ENCODE assay signal across 9 cellular contexts in the genomic region with DNA sequence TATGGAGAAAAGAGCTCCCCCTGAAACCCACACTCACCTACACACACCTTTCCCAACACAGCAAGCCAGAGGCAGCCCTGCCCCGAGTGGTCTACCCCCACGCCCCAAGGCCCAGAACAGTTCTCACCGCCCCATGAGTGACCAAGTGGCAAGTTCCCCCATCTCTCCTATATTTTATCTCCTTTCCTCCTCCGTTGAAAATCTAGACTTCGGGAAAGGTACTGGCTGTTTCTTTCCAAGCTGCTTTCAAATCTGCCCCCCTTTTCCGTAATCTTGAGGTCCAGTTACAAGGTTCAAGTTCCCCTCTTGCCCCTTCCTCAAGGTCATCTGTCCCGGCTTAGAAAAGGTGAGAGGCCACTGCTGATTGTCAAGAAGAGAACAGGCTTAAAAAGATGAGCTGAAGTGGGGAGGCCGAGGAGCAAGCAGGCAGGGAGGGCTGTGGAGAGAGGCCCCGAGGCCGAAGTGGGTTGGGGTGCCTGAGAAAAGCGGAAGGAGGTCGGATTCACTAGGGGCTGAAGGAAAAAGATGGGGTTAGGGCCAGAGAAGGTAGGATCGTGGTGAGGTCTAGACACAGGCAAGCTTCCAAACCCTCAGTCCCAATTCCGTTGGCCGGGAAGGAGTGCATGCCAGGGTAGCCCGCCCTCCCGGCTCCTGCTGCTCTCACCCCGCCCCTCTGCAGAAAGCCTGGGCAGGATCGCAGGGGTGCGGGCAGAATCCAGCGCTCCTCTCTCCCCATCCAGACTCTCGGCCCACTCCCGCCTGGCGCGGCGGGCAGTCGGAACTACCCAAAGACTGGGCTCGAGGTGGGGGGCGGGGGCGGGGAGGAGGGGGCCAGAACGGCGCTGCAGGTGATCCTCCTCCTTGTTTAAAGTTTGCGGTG. TPM values are rescaled to one million over a fixed set of nuclear protein-coding genes. Genes with fewer than 3 reads are reported as not detected.
DNase-seq lines count a peak whose midpoint lies in the region; ATAC-seq and TF ChIP-seq lines count a peak whose summit lies in the region.
"Had no signal": no experiment of that assay in that cellular context is flagged by ENCODE, and none has a peak within 500 bp of the region (broad histone marks: within the 10 kb centered on the region; RNA-seq: fewer than 3 reads in every experiment).

No MANE protein-coding gene starts in this region.

- no peaks in the 10 kb centered on the region for H3K36me3 Mint-ChIP-seq in T-cell

- POLR2A ChIA-PET in T-cell (lab: Charles Lee) = interaction anchor here in 1 of 2 donors (0.7 kb wide), 1 partner anchor 642 kb away, joined by 3 read pairs; a partner anchor contains a TSS

- peak overlapping the region; percentile 68 for H3K27ac ChIP-seq in left ventricle myocardium inferior (replicated peaks)
- H3K27ac ChIP-seq in psoas muscle = no peak overlapping the region
- H3K27ac ChIP-seq: epithelial cell of prostate had no signal

- 32 to 41% (median 41%) methylated on average over 25 to 33 of the region's 33 CpGs for WGBS in psoas muscle, 3 donors

- no peaks in the 10 kb centered on the region for H3K9me3 ChIP-seq in left ventricle myocardium inferior (replicated peaks)
- no peaks in the 10 kb centered on the region for H3K9me3 ChIP-seq in psoas muscle

- H3K4me3 ChIP-seq in left ventricle myocardium inferior = peak overlapping the region; percentile 79
- peak overlapping the region; percentile 74 for H3K4me3 ChIP-seq in psoas muscle

- H3K4me1 Mint-ChIP-seq in T-cell = peaks cover 16 to 21% (median 17%) of the 10 kb centered on the region in 3 donors

- no peaks in the 10 kb centered on the region for H3K36me3 ChIP-seq in left ventricle myocardium inferior
- no peaks in the 10 kb centered on the region for H3K36me3 ChIP-seq in psoas muscle (ENCODE audit: insufficient read depth in 1 of 2, low read depth in 1 of 2)

- H3K4me1 ChIP-seq in left ventricle myocardium inferior (peaks cover 42% of the 10 kb centered on the region), psoas muscle (peaks cover 10% of the 10 kb centered on the region)

- DNase-seq in DMS 273 treated with DMSO at 0.1 percent for 48 hours (lab: John Stamatoyannopoulos, UW) (peak; percentile 31), T-cell (no peak), left ventricle myocardium inferior (peak; percentile 32), psoas muscle (peak in 1 of 2 donors; percentile 16), COLO829 (ENCODE audit: low spot score) (no peak), NCI-H1436 treated with DMSO at 0.1 percent for 48 hours (lab: John Stamatoyannopoulos, UW) (no peak), AG08395 (ENCODE audit: low spot score) (no peak)

- H3K27me3 ChIP-seq in left ventricle myocardium inferior (ENCODE audit: low read depth) (peaks cover 24% of the 10 kb centered on the region), psoas muscle (ENCODE audit: insufficient read depth in 3 of 3, low read length in 2 of 3) (peaks cover 0 to 67% (median 18%) of the 10 kb centered on the region in 3 donors)

- H3K9me3 Mint-ChIP-seq in T-cell = no peaks in the 10 kb centered on the region

- CTCF ChIA-PET in T-cell (lab: Charles Lee) = no interaction called here

- TF ChIP-seq CTCF in left ventricle myocardium inferior (IDR thresholded peaks at IDR 0.05; ENCODE audit: borderline replicate concordance) (no peak), psoas muscle (IDR thresholded peaks at IDR 0.05) (no peak)

- H3K27me3 Mint-ChIP-seq in T-cell = peaks cover 55 to 70% of the 10 kb centered on the region in 2 donors

- ATAC-seq in T-cell (replicated peaks in 1 of 4) (no peak), psoas muscle (no peak), GM19455 (IDR thresholded peaks at IDR 0.05; ENCODE audit: unreplicated experiment) (no peak)

- H3K4me3 Mint-ChIP-seq in T-cell = peak overlapping the region; percentile 55 to 73 (median 60)

- intact Hi-C loops in left ventricle myocardium inferior (cut with micrococcal nuclease) (loop anchor here (5.0 kb wide), 1 partner anchor 84 kb away; no protein-coding TSS in a partner anchor), psoas muscle (cut with DNase I) (loop anchor here in 1 of 2 donors (5.0 kb wide), 1 partner anchor 231 kb away; no protein-coding TSS in a partner anchor)

- no peak overlapping the region for H3K27ac Mint-ChIP-seq in T-cell

RNA-seq across cellular contexts. Expression of a gene that starts 1.7 kb away (rescaled TPM):
- total RNA-seq in T-cell (under 1 TPM in 4 of 5 donors, not detected in 1; 0.08 to 0.32 (median 0.21) TPM), left ventricle myocardium inferior (5.3 TPM), psoas muscle (1 to 10 TPM in 1 of 4 donors, under 1 TPM in 3; 0.08 to 1.1 (median 0.33) TPM)
- under 1 TPM; 0.43 to 0.59 (median 0.48) TPM for polyA plus RNA-seq in psoas muscle

RNA-seq across cellular contexts. Expression of a gene that starts 40.9 kb away (rescaled TPM):
- total RNA-seq in T-cell (1 to 10 TPM; 5.4 to 8.2 (median 7.0) TPM), left ventricle myocardium inferior (6.0 TPM), psoas muscle (1 to 10 TPM; 2.9 to 6.4 (median 5.4) TPM)
- polyA plus RNA-seq in psoas muscle = 1 to 10 TPM; 3.2 to 6.1 (median 3.3) TPM

Comparison
In these comparisons a context has a peak if more than half of its experiments do, and no peak if none do; other contexts are left out.
1. DNase-seq: peak in DMS 273 treated with DMSO at 0.1 percent for 48 hours (single experiment) and left ventricle myocardium inferior (single experiment); none in T-cell (0 of 34), COLO829 (single experiment), NCI-H1436 treated with DMSO at 0.1 percent for 48 hours (single experiment) and AG08395 (single experiment).